8 cellular contexts compared by ENCODE assay signal in the genomic region with DNA sequence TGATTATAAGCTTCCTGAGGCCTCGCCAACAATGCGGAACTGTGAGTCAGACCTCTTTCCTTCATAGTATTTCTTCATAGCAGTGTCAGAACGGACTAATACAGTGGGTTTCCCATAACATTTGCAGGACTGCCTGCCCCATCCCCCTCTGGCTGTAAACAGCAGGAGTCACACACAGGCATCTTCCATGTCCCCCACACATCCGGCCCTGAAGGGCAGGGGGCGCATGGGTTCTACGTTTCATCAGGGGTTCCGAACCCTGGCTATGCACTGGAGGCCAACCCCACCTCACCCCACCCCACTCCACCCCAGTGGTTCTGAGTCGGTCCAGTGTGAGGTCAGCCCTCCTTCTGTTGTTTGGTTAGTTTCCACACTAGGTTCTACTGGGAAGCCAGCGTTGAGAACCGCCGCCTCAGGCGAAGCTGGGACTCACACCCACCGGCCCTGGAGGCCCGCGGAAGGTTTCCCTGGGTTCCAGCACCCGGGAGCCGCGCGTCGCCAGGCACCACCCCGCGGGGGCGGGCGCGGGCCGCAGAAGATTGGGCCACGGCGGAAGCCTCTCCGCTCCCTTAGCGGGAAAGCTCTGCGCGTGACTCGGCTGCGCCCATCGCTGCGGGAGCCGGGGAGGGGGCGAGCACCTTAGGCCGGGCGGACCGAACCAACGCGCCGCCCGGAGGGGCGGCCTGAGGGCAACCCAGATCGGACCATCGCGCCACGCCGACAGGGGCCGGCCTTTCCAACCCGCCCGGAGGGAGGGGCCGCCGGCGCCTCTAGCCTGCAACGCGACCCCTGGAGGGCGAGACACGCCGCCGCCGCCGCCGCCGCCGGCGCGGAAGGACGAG. TPM values are rescaled to one million over a fixed set of nuclear protein-coding genes. Genes with fewer than 3 reads are reported as not detected.
DNase-seq lines count a peak whose midpoint lies in the region; ATAC-seq and TF ChIP-seq lines count a peak whose summit lies in the region.

A gene with protein sequence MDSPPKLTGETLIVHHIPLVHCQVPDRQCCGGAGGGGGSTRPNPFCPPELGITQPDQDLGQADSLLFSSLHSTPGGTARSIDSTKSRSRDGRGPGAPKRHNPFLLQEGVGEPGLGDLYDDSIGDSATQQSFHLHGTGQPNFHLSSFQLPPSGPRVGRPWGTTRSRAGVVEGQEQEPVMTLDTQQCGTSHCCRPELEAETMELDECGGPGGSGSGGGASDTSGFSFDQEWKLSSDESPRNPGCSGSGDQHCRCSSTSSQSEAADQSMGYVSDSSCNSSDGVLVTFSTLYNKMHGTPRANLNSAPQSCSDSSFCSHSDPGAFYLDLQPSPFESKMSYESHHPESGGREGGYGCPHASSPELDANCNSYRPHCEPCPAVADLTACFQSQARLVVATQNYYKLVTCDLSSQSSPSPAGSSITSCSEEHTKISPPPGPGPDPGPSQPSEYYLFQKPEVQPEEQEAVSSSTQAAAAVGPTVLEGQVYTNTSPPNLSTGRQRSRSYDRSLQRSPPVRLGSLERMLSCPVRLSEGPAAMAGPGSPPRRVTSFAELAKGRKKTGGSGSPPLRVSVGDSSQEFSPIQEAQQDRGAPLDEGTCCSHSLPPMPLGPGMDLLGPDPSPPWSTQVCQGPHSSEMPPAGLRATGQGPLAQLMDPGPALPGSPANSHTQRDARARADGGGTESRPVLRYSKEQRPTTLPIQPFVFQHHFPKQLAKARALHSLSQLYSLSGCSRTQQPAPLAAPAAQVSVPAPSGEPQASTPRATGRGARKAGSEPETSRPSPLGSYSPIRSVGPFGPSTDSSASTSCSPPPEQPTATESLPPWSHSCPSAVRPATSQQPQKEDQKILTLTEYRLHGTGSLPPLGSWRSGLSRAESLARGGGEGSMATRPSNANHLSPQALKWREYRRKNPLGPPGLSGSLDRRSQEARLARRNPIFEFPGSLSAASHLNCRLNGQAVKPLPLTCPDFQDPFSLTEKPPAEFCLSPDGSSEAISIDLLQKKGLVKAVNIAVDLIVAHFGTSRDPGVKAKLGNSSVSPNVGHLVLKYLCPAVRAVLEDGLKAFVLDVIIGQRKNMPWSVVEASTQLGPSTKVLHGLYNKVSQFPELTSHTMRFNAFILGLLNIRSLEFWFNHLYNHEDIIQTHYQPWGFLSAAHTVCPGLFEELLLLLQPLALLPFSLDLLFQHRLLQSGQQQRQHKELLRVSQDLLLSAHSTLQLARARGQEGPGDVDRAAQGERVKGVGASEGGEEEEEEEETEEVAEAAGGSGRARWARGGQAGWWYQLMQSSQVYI (N-terminal part only) (plus strand): TSS at position 799 of the 842 bp plus-strand sequence. CDS start 56,411 bp downstream, outside the sequence.

- TF ChIP-seq CTCF in cardiac muscle cell (IDR thresholded peaks at IDR 0.05; ENCODE audit: low read depth, low read length) (peak; percentile 37), omental fat pad (IDR thresholded peaks at IDR 0.05) (no peak), upper lobe of right lung (IDR thresholded peaks at IDR 0.05) (peak; percentile 39)

- H3K27ac ChIP-seq in cardiac muscle cell (peak within 1 kb of the TSS; percentile 90), upper lobe of right lung (peak within 1 kb of the TSS; percentile 89)

- intact Hi-C loops in upper lobe of right lung (cut with DNase I) = loop anchor here (5.0 kb wide), 1 partner anchor 63 kb away; no protein-coding TSS in a partner anchor

- ATAC-seq in omental fat pad (ENCODE audit: low FRiP score) (peak; percentile 87), upper lobe of right lung (peak; percentile 93), GM19467 (IDR thresholded peaks at IDR 0.05; ENCODE audit: unreplicated experiment) (no peak)

- no peaks in the 10 kb centered on the region for H3K9me3 ChIP-seq in cardiac muscle cell (ENCODE audit: low read depth)
- no peaks in the 10 kb centered on the region for H3K9me3 ChIP-seq in upper lobe of right lung

- no peaks in the 10 kb centered on the region for H3K36me3 ChIP-seq in cardiac muscle cell
- H3K36me3 ChIP-seq in upper lobe of right lung = no peaks in the 10 kb centered on the region

- H3K4me3 ChIP-seq in GM08714 (ENCODE audit: low read length) (peak within 1 kb of the TSS; percentile 27; the same call in 1 of the 2 replicates), cardiac muscle cell (peak within 1 kb of the TSS; percentile 59), upper lobe of right lung (peak within 1 kb of the TSS; percentile 84)

- H3K4me1 ChIP-seq in cardiac muscle cell (ENCODE audit: low read depth) (no peaks in the 10 kb centered on the region), upper lobe of right lung (peaks cover 12% of the 10 kb centered on the region)

- H3K27me3 ChIP-seq in cardiac muscle cell (no peaks in the 10 kb centered on the region), upper lobe of right lung (no peaks in the 10 kb centered on the region)

- DNase-seq in M059J (ENCODE audit: low read depth) (peak; percentile 89), SHP77 treated with DMSO at 0.1 percent for 48 hours (lab: John Stamatoyannopoulos, UW) (peak; percentile 4), amniotic epithelial cell (ENCODE audit: low read depth) (peak; percentile 91), cardiac muscle cell (ENCODE audit: low read depth in 1 of 2, low spot score in 1 of 2) (peak; percentile 96 to 97), omental fat pad (ENCODE audit: low spot score) (peak; percentile 60), upper lobe of right lung (peak; percentile 94)

RNA-seq across cellular contexts. Expression of the gene that starts here (rescaled TPM):
- 11.5 and 24.3 TPM in 2 replicates for total RNA-seq in M059J (2014; rRNA removed; shearing (Covaris generic))
- total RNA-seq in cardiac muscle cell (18.7 and 25.3 TPM in 2 replicates), omental fat pad (10 to 100 TPM; 12.2 to 23.5 (median 21.1) TPM), upper lobe of right lung (31.5 TPM)
- 13.8 and 18.7 TPM in 2 replicates for polyA plus RNA-seq in cardiac muscle cell

Comparison
In these comparisons a context has a peak if more than half of its experiments do, and no peak if none do; other contexts are left out.
1. H3K4me3 ChIP-seq: peak in every context shown above with its lines; median percentile 84 in upper lobe of right lung; 59 in cardiac muscle cell; 27 in GM08714.
2. DNase-seq: peak in every context shown above with its lines; median percentile 96 in cardiac muscle cell; 94 in upper lobe of right lung; 91 in amniotic epithelial cell; 89 in M059J; 60 in omental fat pad; 4 in SHP77 treated with DMSO at 0.1 percent for 48 hours.
3. CTCF ChIP-seq: peak in cardiac muscle cell (single experiment) and upper lobe of right lung (single experiment); none in omental fat pad (0 of 3).